In the genomic region with DNA sequence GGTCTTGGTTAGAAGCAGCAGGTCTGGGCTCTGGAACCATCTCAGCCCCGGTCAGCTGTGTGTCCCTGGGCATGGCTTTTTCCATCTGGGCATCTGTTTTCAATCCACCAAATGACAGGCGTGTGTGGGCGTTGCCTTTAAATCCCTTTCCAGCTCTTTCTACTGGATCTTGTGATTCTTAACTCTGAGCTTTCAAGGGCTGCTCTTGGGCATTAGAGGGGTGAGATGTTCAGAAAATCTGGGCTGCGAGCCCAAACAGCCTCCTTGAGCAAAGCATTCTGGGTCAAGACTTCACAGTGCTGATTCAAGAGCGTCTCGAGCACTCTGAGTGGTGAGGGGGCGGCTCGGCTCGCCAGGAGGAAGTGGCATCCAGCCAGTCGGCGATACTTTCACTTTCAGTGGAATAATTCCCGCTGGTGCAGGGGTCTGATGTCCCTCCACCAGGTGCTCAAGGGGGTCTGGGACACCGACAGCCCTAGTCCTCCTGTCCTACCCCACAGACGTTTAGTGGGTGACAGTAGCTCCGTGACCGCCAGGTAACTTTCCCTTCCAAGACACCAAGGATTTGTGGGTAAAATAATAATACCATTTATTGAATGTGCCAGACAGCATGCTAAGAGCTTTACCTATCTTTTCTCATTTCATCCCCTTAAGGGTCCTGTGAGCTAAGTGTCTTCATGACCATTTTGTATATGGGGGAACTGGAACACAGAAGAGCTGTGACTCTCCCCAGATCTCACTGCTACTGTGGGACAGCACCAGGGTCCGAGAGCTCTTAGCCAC, we compare ENCODE assay signal across 8 cellular contexts.
DNase-seq lines count a peak whose midpoint lies in the region; ATAC-seq and TF ChIP-seq lines count a peak whose summit lies in the region.

No MANE protein-coding gene starts in this region.

- peaks cover 25 to 27% of the 10 kb centered on the region in 2 donors for H3K4me1 Mint-ChIP-seq in effector memory CD8-positive, alpha-beta T cell (ENCODE audit: low read depth in 2 of 2)

- peak overlapping the region; percentile 42 to 51 for H3K9ac ChIP-seq in mucosa of rectum (ENCODE audit: low read depth in 1 of 2, low read length in 2 of 2)

- TF ChIP-seq CTCF in WERI-Rb-1 (IDR thresholded peaks at IDR 0.05; ENCODE audit: low read depth, low read length), result no peak

- DNase-seq in NCI-H226 (peak; percentile 84), WERI-Rb-1 (no peak)
- DNase-seq in activated CD8-positive, alpha-beta memory T cell treated with anti-CD3 and anti-CD28 coated beads for 24 hours, result peak; percentile 88
- peak; percentile 61 to 74 (median 68) for DNase-seq in effector memory CD8-positive, alpha-beta T cell
- peak; percentile 80 for DNase-seq in stimulated activated CD8-positive, alpha-beta memory T cell treated with anti-CD3 and anti-CD28 coated beads, Interleukin-4, amount 100 ng/mL, for 48 hours

- peaks cover 0 to 8% of the 10 kb centered on the region in 2 donors for H3K4me1 ChIP-seq in mucosa of rectum (ENCODE audit: control insufficient read depth in 2 of 2, insufficient read depth in 2 of 2, low read length in 2 of 2)

- ATAC-seq in GM18499 (IDR thresholded peaks at IDR 0.05; ENCODE audit: insufficient read depth, unreplicated experiment) (peak; percentile 30), HG02938 (IDR thresholded peaks at IDR 0.05; ENCODE audit: unreplicated experiment) (peak; percentile 50)
- ATAC-seq in effector memory CD8-positive, alpha-beta T cell (replicated peaks), result peak; percentile 85

- no peaks in the 10 kb centered on the region for H3K36me3 ChIP-seq in mucosa of rectum (ENCODE audit: control insufficient read depth in 2 of 2, insufficient read depth in 2 of 2, low read length in 2 of 2)
- no peaks in the 10 kb centered on the region for H3K36me3 ChIP-seq in WERI-Rb-1

- H3K27me3 ChIP-seq in mucosa of rectum (ENCODE audit: control insufficient read depth in 2 of 2, insufficient read depth in 2 of 2, low read length in 2 of 2), result no peaks in the 10 kb centered on the region
- no peaks in the 10 kb centered on the region for H3K27me3 ChIP-seq in WERI-Rb-1 (ENCODE audit: insufficient read depth, low read depth, severe bottlenecking)

- no peaks in the 10 kb centered on the region for H3K27me3 Mint-ChIP-seq in effector memory CD8-positive, alpha-beta T cell

- H3K9me3 ChIP-seq in mucosa of rectum (ENCODE audit: control insufficient read depth in 2 of 2, low read length in 2 of 2) (no peaks in the 10 kb centered on the region), WERI-Rb-1 (ENCODE audit: severe bottlenecking) (no peaks in the 10 kb centered on the region)

- H3K27ac Mint-ChIP-seq in effector memory CD8-positive, alpha-beta T cell, result peak overlapping the region; percentile 97 to 99

- peak overlapping the region; percentile 61 to 86 for H3K4me3 ChIP-seq in mucosa of rectum (ENCODE audit: low read length in 2 of 2)
- H3K4me3 ChIP-seq in WERI-Rb-1 (ENCODE audit: low read depth, low read length), result no peak overlapping the region

- no peaks in the 10 kb centered on the region for H3K9me3 Mint-ChIP-seq in effector memory CD8-positive, alpha-beta T cell

- H3K36me3 Mint-ChIP-seq in effector memory CD8-positive, alpha-beta T cell (ENCODE audit: insufficient read depth), result peaks cover 37% of the 10 kb centered on the region

- peak overlapping the region; percentile 89 to 93 for H3K4me3 Mint-ChIP-seq in effector memory CD8-positive, alpha-beta T cell

- H3K27ac ChIP-seq in mucosa of rectum (ENCODE audit: low read depth in 2 of 2, low read length in 2 of 2) (peak overlapping the region; percentile 65 to 75), WERI-Rb-1 (no peak overlapping the region)

Comparison
In these comparisons a context has a peak if more than half of its experiments do, and no peak if none do; other contexts are left out.
1. ATAC-seq: peak in every context shown above with its lines; median percentile 85 in effector memory CD8-positive, alpha-beta T cell; 50 in HG02938; 30 in GM18499.